Comparison of ENCODE assay signal across 10 cellular contexts in the genomic region with DNA sequence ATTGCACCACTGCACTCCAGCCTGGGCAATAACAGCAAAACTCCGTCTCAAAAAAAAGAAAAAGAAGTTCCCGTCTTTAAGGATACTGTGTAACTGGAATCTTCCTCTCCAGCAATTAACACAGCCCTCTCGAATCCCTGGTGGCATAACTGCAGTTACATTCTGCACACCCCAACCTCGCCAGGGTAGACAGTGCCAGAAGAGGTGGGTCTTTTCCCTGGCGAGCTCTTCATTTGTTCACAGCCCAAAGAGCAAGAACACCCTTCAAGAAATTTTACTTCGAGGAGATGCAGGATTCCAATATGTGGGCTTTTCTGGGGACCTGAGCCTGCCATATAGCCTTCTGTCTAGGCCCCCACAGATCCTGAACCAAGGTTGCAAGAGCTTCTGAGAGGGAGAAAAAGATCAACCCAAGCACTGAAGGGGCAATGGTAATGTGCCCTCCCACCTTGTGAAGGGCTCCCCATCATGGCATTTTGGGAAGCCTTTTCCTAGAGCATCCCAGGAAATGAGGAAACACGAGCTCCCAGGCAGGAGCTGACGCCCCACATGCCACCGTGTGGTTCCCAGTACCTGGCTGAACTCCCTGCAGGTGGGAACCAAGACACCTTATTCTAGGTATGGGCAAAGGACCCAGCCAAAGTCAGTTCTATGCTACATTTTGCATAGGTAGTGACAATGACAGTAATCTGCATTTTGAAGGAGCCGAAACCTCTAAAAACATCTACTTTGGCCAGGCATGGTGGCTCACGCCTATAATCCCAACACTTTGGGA. TPM values are rescaled to one million over a fixed set of nuclear protein-coding genes. Genes with fewer than 3 reads are reported as not detected.
A peak's percentile ranks its signal among the peaks of the same experiment; 100 is the strongest.
DNase-seq lines count a peak whose midpoint lies in the region; ATAC-seq and TF ChIP-seq lines count a peak whose summit lies in the region.
"Had no signal": no experiment of that assay in that cellular context is flagged by ENCODE, and none has a peak within 500 bp of the region (broad histone marks: within the 10 kb centered on the region; RNA-seq: fewer than 3 reads in every experiment).

No MANE protein-coding gene starts in this region.

- H3K27ac Mint-ChIP-seq in CD14-positive monocyte: peak overlapping the region; percentile 99 to 100 (median 100)
- H3K27ac Mint-ChIP-seq: brain had no signal

- peaks cover 100% of the 10 kb centered on the region for H3K4me1 ChIP-seq in KMS-11 (ENCODE audit: low read depth, poor library complexity, severe bottlenecking)
- H3K4me1 ChIP-seq in breast epithelium: peaks cover 3 to 8% of the 10 kb centered on the region in 2 donors

- H3K4me3 Mint-ChIP-seq in CD14-positive monocyte: no peak overlapping the region
- H3K4me3 Mint-ChIP-seq: brain had no signal

- H3K36me3 ChIP-seq in KMS-11 (ENCODE audit: insufficient read depth): no peaks in the 10 kb centered on the region
- no peaks in the 10 kb centered on the region for H3K36me3 ChIP-seq in breast epithelium

- H3K9me3 ChIP-seq in breast epithelium: no peaks in the 10 kb centered on the region

- H3K4me2 ChIP-seq in KMS-11: peak overlapping the region; percentile 92

- H3K9ac ChIP-seq in KMS-11: peak overlapping the region; percentile 72

- peaks cover 40 to 63% of the 10 kb centered on the region in 2 donors for H3K36me3 Mint-ChIP-seq in CD14-positive monocyte

- intact Hi-C loops in CD14-positive monocyte (cut with micrococcal nuclease) (loop anchor here in 1 of 2 donors (10.0 kb wide), 1 partner anchor 1562 kb away; a partner anchor contains a TSS), breast epithelium (cut with DNase I; ENCODE audit: low total_unique reads) (no loop called here), posterior vena cava (cut with DNase I) (no loop called here)

- H3K79me2 ChIP-seq in KMS-11 (ENCODE audit: insufficient read depth, low read depth): no peaks in the 10 kb centered on the region

- ATAC-seq in GM21619 (IDR thresholded peaks at IDR 0.05; ENCODE audit: unreplicated experiment): no peak

- H3K4me1 Mint-ChIP-seq in CD14-positive monocyte: peaks cover 98% of the 10 kb centered on the region
- H3K4me1 Mint-ChIP-seq: brain had no signal

- H3K27me3 ChIP-seq in KMS-11 (ENCODE audit: insufficient read depth, low read depth): no peaks in the 10 kb centered on the region
- no peaks in the 10 kb centered on the region for H3K27me3 ChIP-seq in breast epithelium

- DNase-seq in CD14-positive monocyte (ENCODE audit: low spot score) (no peak), breast epithelium (ENCODE audit: low spot score in 2 of 2) (no peak), posterior vena cava (ENCODE audit: low spot score) (peak; percentile 18), nucleus accumbens (lab: John Stamatoyannopoulos, UW) (no peak), NCI-H1694 (lab: John Stamatoyannopoulos, UW) (no peak), NCI-H1694 treated with DMSO at 0.1 percent for 48 hours (lab: John Stamatoyannopoulos, UW) (no peak)

- TF ChIP-seq CTCF in CD14-positive monocyte (IDR thresholded peaks at IDR 0.05): no peak
- no peak for TF ChIP-seq CTCF in KMS-11 (conservative IDR thresholded peaks at IDR 0.05; ENCODE audit: low read depth, low read length)
- no peak for TF ChIP-seq CTCF in breast epithelium (IDR thresholded peaks at IDR 0.05)

- no peak for TF ChIP-seq POLR2A in breast epithelium (IDR thresholded peaks at IDR 0.05)

- no peaks in the 10 kb centered on the region for H3K9me3 Mint-ChIP-seq in CD14-positive monocyte
- H3K9me3 Mint-ChIP-seq: brain had no signal

- H4K20me1 ChIP-seq in KMS-11 (ENCODE audit: insufficient read depth): no peaks in the 10 kb centered on the region

- H3K27ac ChIP-seq in KMS-11 (peak overlapping the region; percentile 97), breast epithelium (peak overlapping the region; percentile 76 to 86)

- H2AFZ ChIP-seq in KMS-11 (ENCODE audit: low read depth): peak overlapping the region; percentile 4; the same call in 1 of the 2 replicates

- H3K4me3 ChIP-seq in KMS-11 (IDR thresholded peaks at IDR 0.05; ENCODE audit: insufficient read depth, low read depth, low read length) (no peak overlapping the region), breast epithelium (no peak overlapping the region)

- H3K27me3 Mint-ChIP-seq in CD14-positive monocyte (ENCODE audit: low read depth in 3 of 3): peaks cover 0 to 2% (median 2%) of the 10 kb centered on the region in 3 donors
- H3K27me3 Mint-ChIP-seq: brain had no signal

RNA-seq across cellular contexts. Expression of a gene that starts 26.9 kb away (rescaled TPM):
- polyA plus RNA-seq in CD14-positive monocyte: 10 to 100 TPM; 29.8 to 38.9 TPM
- total RNA-seq in breast epithelium (10 to 100 TPM; 33.1 to 98.4 (median 40.4) TPM), posterior vena cava (10 to 100 TPM; 23.6 to 37.2 TPM)

RNA-seq across cellular contexts. Expression of a gene that starts 29.4 kb away (rescaled TPM):
- polyA plus RNA-seq in CD14-positive monocyte: 100 to 1,000 TPM; 374 to 430 TPM
- total RNA-seq in breast epithelium (10 to 100 TPM; 36.6 to 62.6 (median 44.9) TPM), posterior vena cava (10 to 100 TPM; 22.0 to 25.4 TPM)

RNA-seq across cellular contexts. Expression of a gene that starts 43.2 kb away (rescaled TPM):
- polyA plus RNA-seq in CD14-positive monocyte: 1 to 10 TPM; 1.6 to 2.5 TPM
- total RNA-seq in breast epithelium (1 to 10 TPM; 1.6 to 2.9 (median 1.9) TPM), posterior vena cava (1 to 10 TPM; 2.1 to 3.1 TPM)

RNA-seq across cellular contexts. Expression of a gene that starts 56.3 kb away (rescaled TPM):
- 10 to 100 TPM; 39.1 to 41.6 TPM for polyA plus RNA-seq in CD14-positive monocyte
- not detected for total RNA-seq in breast epithelium
- total RNA-seq in posterior vena cava: under 1 TPM in 1 of 2 donors, not detected in 1; 0.38 TPM
- total RNA-seq: frontal cortex had no signal
